In genomic region chr1:8822383-8823294, GRCh38 we compare ENCODE assay signal across 8 cellular contexts. TPM values are rescaled to one million over a fixed set of nuclear protein-coding genes. Genes with fewer than 3 reads are reported as not detected.
DNase-seq lines count a peak whose midpoint lies in the region; ATAC-seq and TF ChIP-seq lines count a peak whose summit lies in the region.

No MANE protein-coding gene starts in this region.

- POLR2A ChIA-PET in BJ (lab: Charles Lee), result interaction anchor here (0.7 kb wide), 1 partner anchor 305 kb away, joined by 3 read pairs; no protein-coding TSS in a partner anchor

- no peaks in the 10 kb centered on the region for H3K27me3 ChIP-seq in BJ (ENCODE audit: control insufficient read depth, insufficient read depth, low read length)
- no peaks in the 10 kb centered on the region for H3K27me3 ChIP-seq in WERI-Rb-1 (ENCODE audit: insufficient read depth, low read depth, severe bottlenecking)
- no peaks in the 10 kb centered on the region for H3K27me3 ChIP-seq in kidney epithelial cell (ENCODE audit: control insufficient read depth, insufficient read depth, low read length)

- intact Hi-C loops in posterior cingulate gyrus (cut with DNase I), result no loop called here

- CTCF ChIA-PET in BJ (lab: Yijun Ruan, JAX), result interaction anchor here (0.8 to 2.6 kb wide), 4 partner anchors 9 to 37 kb away, joined by 3 to 7 read pairs (median 6); no protein-coding TSS in a partner anchor

- DNase-seq in BJ (ENCODE audit: low read depth), result peak; percentile 96
- DNase-seq in NCI-H1105 (lab: John Stamatoyannopoulos, UW), result peak; percentile 83
- DNase-seq in WERI-Rb-1, result peak; percentile 62
- DNase-seq in kidney epithelial cell (ENCODE audit: low read depth), result peak; percentile 73
- DNase-seq in stimulated activated CD4-positive, alpha-beta T cell treated with anti-CD3 and anti-CD28 coated beads, Interleukin-12 subunit alpha, Interleukin-12 subunit beta, amount 100 ng/mL, for 4 hours, result no peak
- DNase-seq in midbrain (lab: John Stamatoyannopoulos, UW), result no peak
- DNase-seq in posterior cingulate gyrus, result no peak

- H3K27ac ChIP-seq in WERI-Rb-1, result peak overlapping the region; percentile 85

- no peaks in the 10 kb centered on the region for H3K36me3 ChIP-seq in BJ (ENCODE audit: control insufficient read depth, insufficient read depth, low read length)
- H3K36me3 ChIP-seq in WERI-Rb-1, result no peaks in the 10 kb centered on the region
- H3K36me3 ChIP-seq in kidney epithelial cell (ENCODE audit: control insufficient read depth, insufficient read depth, low read length), result no peaks in the 10 kb centered on the region

- TF ChIP-seq CTCF in BJ (IDR thresholded peaks at IDR 0.05; ENCODE audit: insufficient read depth, low read depth, low read length) (no peak), WERI-Rb-1 (IDR thresholded peaks at IDR 0.05; ENCODE audit: low read depth, low read length) (no peak), kidney epithelial cell (IDR thresholded peaks at IDR 0.05; ENCODE audit: insufficient read depth, low read length, poor library complexity, severe bottlenecking) (no peak)

- no peak for ATAC-seq in HG02610 (IDR thresholded peaks at IDR 0.05; ENCODE audit: unreplicated experiment)

- no peaks in the 10 kb centered on the region for H3K9me3 ChIP-seq in WERI-Rb-1 (ENCODE audit: severe bottlenecking)

- H3K4me3 ChIP-seq in BJ (ENCODE audit: low read depth, low read length) (no peak overlapping the region), WERI-Rb-1 (ENCODE audit: low read depth, low read length) (peak overlapping the region; percentile 26), kidney epithelial cell (ENCODE audit: low read depth, low read length) (no peak overlapping the region)

RNA-seq across cellular contexts. Expression of gene RERE, which starts 5.2 kb away (rescaled TPM):
- polyA plus RNA-seq in BJ (2011; rRNA removed), result 3.8 and 5.9 TPM in 2 replicates
- 42.7 and 57.8 TPM in 2 replicates for polyA minus RNA-seq in BJ (2011; rRNA and poly(A)+ RNA removed)
- total RNA-seq in kidney epithelial cell, result 33.3 and 47.5 TPM in 2 replicates

RNA-seq across cellular contexts. Expression of gene ENO1, which starts 55.8 kb away (rescaled TPM):
- 1,727 and 2,253 TPM in 2 replicates for polyA plus RNA-seq in BJ (2011; rRNA removed)
- polyA minus RNA-seq in BJ (2011; rRNA and poly(A)+ RNA removed), result 897 and 1,451 TPM in 2 replicates
- total RNA-seq in kidney epithelial cell, result 1,235 and 1,336 TPM in 2 replicates

Comparison
In these comparisons a context has a peak if more than half of its experiments do, and no peak if none do; other contexts are left out.
1. DNase-seq: peak in BJ (single experiment), NCI-H1105 (single experiment), WERI-Rb-1 (single experiment) and kidney epithelial cell (single experiment); none in stimulated activated CD4-positive, alpha-beta T cell treated with anti-CD3 and anti-CD28 coated beads, Interleukin-12 subunit alpha, Interleukin-12 subunit beta, amount 100 ng/mL, for 4 hours (single experiment), midbrain (single experiment) and posterior cingulate gyrus (0 of 10).